Comparison of ENCODE assay signal across 10 cellular contexts in genomic region chr10:24958701-24959392, GRCh38. TPM values are rescaled to one million over a fixed set of nuclear protein-coding genes. Genes with fewer than 3 reads are reported as not detected.
DNase-seq lines count a peak whose midpoint lies in the region; ATAC-seq, FAIRE-seq and TF ChIP-seq lines count a peak whose summit lies in the region.
"Had no signal": no experiment of that assay in that cellular context is flagged by ENCODE, and none has a peak within 500 bp of the region (broad histone marks: within the 10 kb centered on the region; RNA-seq: fewer than 3 reads in every experiment).

No MANE protein-coding gene starts in this region.

- H3K79me2 ChIP-seq in endothelial cell of umbilical vein (ENCODE audit: control insufficient read depth, insufficient read depth, low read length) = no peaks in the 10 kb centered on the region

- peak overlapping the region; percentile 82 for H2AFZ ChIP-seq in endothelial cell of umbilical vein (ENCODE audit: low read depth, low read length)

- H3K27me3 ChIP-seq in endothelial cell of umbilical vein (ENCODE audit: control insufficient read depth in 2 of 2, insufficient read depth in 2 of 2, low read length in 2 of 2) (no peaks in the 10 kb centered on the region), testis (no peaks in the 10 kb centered on the region)
- H3K27me3 ChIP-seq: ovary had no signal

- TF ChIP-seq CTCF in endothelial cell of umbilical vein (IDR thresholded peaks at IDR 0.05; ENCODE audit: extremely low read depth in 1 of 2, insufficient read depth in 1 of 2, low read depth in 1 of 2, low read length in 2 of 2) (no peak), testis (IDR thresholded peaks at IDR 0.05) (no peak)
- no peak for TF ChIP-seq CTCF in activated CD8-positive, alpha-beta T cell treated with anti-CD3 and anti-CD28 coated beads for 36 hours (IDR thresholded peaks at IDR 0.05)

- dilution Hi-C loops in endothelial cell of umbilical vein (cut with MboI; ENCODE audit: extremely low pct_ligation_motif_present, low sequenced_read_pairs) = no loop called here

- WGBS in testis, 2 donors = 30 to 48% methylated on average over 6 of the region's 6 CpGs

- no peaks in the 10 kb centered on the region for H3K27me3 Mint-ChIP-seq in activated CD8-positive, alpha-beta T cell treated with anti-CD3 and anti-CD28 coated beads for 36 hours
- H3K27me3 Mint-ChIP-seq in activated CD4-positive, alpha-beta T cell treated with anti-CD3 and anti-CD28 coated beads, Interleukin-2, amount 10 ng/mL, durations not matched to agents 24 days and 14 days = peaks cover 9% of the 10 kb centered on the region

- no peaks in the 10 kb centered on the region for H3K36me3 Mint-ChIP-seq in activated CD8-positive, alpha-beta T cell treated with anti-CD3 and anti-CD28 coated beads for 36 hours (ENCODE audit: low read depth)
- H3K36me3 Mint-ChIP-seq in activated CD4-positive, alpha-beta T cell treated with anti-CD3 and anti-CD28 coated beads, Interleukin-2, amount 10 ng/mL, durations not matched to agents 24 days and 14 days (ENCODE audit: low read depth) = no peaks in the 10 kb centered on the region

- DNase-seq in OCI-M1 (lab: John Stamatoyannopoulos, UW) (peak; percentile 19), endothelial cell of umbilical vein (ENCODE audit: low read depth, low spot score) (peak; percentile 76), midbrain (lab: John Stamatoyannopoulos, UW) (peak; percentile 84), testis (peak; percentile 63)
- DNase-seq in activated CD8-positive, alpha-beta T cell treated with anti-CD3 and anti-CD28 coated beads for 36 hours = no peak
- no peak for DNase-seq in activated CD4-positive, alpha-beta T cell treated with anti-CD3 and anti-CD28 coated beads, Interleukin-2, amount 10 ng/mL, durations not matched to agents 24 days and 14 days
- DNase-seq: NCI-H1417 had no signal

- ATAC-seq in HG02840 (IDR thresholded peaks at IDR 0.05; ENCODE audit: low FRiP score, unreplicated experiment) (no peak), GM19467 (IDR thresholded peaks at IDR 0.05; ENCODE audit: unreplicated experiment) (no peak)
- ATAC-seq in activated CD8-positive, alpha-beta T cell treated with anti-CD3 and anti-CD28 coated beads for 36 hours = no peak

- H3K4me1 ChIP-seq in endothelial cell of umbilical vein (ENCODE audit: control insufficient read depth, extremely low read depth, insufficient read depth, low read length) (peaks cover 17% of the 10 kb centered on the region), testis (peaks cover 11% of the 10 kb centered on the region)

- BruUV-seq in endothelial cell of umbilical vein (replicated peaks; lab: Mats Ljungman, UMichigan) = no TSS peak

- no peak overlapping the region for H3K27ac Mint-ChIP-seq in activated CD8-positive, alpha-beta T cell treated with anti-CD3 and anti-CD28 coated beads for 36 hours
- no peak overlapping the region for H3K27ac Mint-ChIP-seq in activated CD4-positive, alpha-beta T cell treated with anti-CD3 and anti-CD28 coated beads, Interleukin-2, amount 10 ng/mL, durations not matched to agents 24 days and 14 days

- H3K9me3 ChIP-seq in endothelial cell of umbilical vein (replicated peaks; ENCODE audit: control insufficient read depth, insufficient read depth, low read length) = no peaks in the 10 kb centered on the region
- no peaks in the 10 kb centered on the region for H3K9me3 ChIP-seq in testis
- H3K9me3 ChIP-seq: ovary had no signal

- H3K9ac ChIP-seq in endothelial cell of umbilical vein (replicated peaks; ENCODE audit: extremely low read depth, insufficient read depth, low read length) = peak overlapping the region; percentile 28

- CTCF ChIA-PET in endothelial cell of umbilical vein (lab: Charles Lee) = interaction anchor here (0.6 to 1.5 kb wide), 6 partner anchors 11 to 344 kb away, joined by 3 to 7 read pairs (median 3); no protein-coding TSS in a partner anchor
- CTCF ChIA-PET in activated CD8-positive, alpha-beta T cell treated with anti-CD3 and anti-CD28 coated beads for 36 hours (lab: Charles Lee) = no interaction called here

- FAIRE-seq in endothelial cell of umbilical vein (lab: Jason Lieb, UNC) = peak; percentile 67

- H3K4me3 Mint-ChIP-seq in activated CD8-positive, alpha-beta T cell treated with anti-CD3 and anti-CD28 coated beads for 36 hours = no peak overlapping the region
- H3K4me3 Mint-ChIP-seq in activated CD4-positive, alpha-beta T cell treated with anti-CD3 and anti-CD28 coated beads, Interleukin-2, amount 10 ng/mL, durations not matched to agents 24 days and 14 days = no peak overlapping the region

- no peaks in the 10 kb centered on the region for H3K9me1 ChIP-seq in endothelial cell of umbilical vein (replicated peaks; ENCODE audit: control insufficient read depth, extremely low read depth, insufficient read depth, low read length)

- POLR2A ChIA-PET in endothelial cell of umbilical vein (lab: Charles Lee) = interaction anchor here (0.9 kb wide), 1 partner anchor 13 kb away, joined by 3 read pairs; no protein-coding TSS in a partner anchor
- POLR2A ChIA-PET in activated CD8-positive, alpha-beta T cell treated with anti-CD3 and anti-CD28 coated beads for 36 hours (lab: Charles Lee) = interaction anchor here (0.6 kb wide), 1 partner anchor 35 kb away, joined by 3 read pairs; no protein-coding TSS in a partner anchor

- H3K9me3 Mint-ChIP-seq in activated CD8-positive, alpha-beta T cell treated with anti-CD3 and anti-CD28 coated beads for 36 hours = no peaks in the 10 kb centered on the region
- no peaks in the 10 kb centered on the region for H3K9me3 Mint-ChIP-seq in activated CD4-positive, alpha-beta T cell treated with anti-CD3 and anti-CD28 coated beads, Interleukin-2, amount 10 ng/mL, durations not matched to agents 24 days and 14 days

- H3K36me3 ChIP-seq in endothelial cell of umbilical vein (ENCODE audit: control insufficient read depth in 2 of 2, extremely low read depth in 1 of 2, insufficient read depth in 2 of 2, low read length in 2 of 2) (no peaks in the 10 kb centered on the region), testis (ENCODE audit: low read depth, missing control alignments) (no peaks in the 10 kb centered on the region)
- H3K36me3 ChIP-seq: ovary had no signal

- TF ChIP-seq POLR2A in endothelial cell of umbilical vein (IDR thresholded peaks at IDR 0.05; ENCODE audit: low read depth, low read length) (no peak), testis (IDR thresholded peaks at IDR 0.05) (no peak)

- H3K27ac ChIP-seq in endothelial cell of umbilical vein (ENCODE audit: insufficient read depth, low read depth, low read length) (peak overlapping the region; percentile 68), testis (peak overlapping the region in 1 of 2 donors; percentile 14)

- no peaks in the 10 kb centered on the region for H4K20me1 ChIP-seq in endothelial cell of umbilical vein (replicated peaks; ENCODE audit: control insufficient read depth, extremely low read depth, insufficient read depth, low read length)

- H3K4me3 ChIP-seq in endothelial cell of umbilical vein (replicated peaks in 1 of 3; ENCODE audit: insufficient read depth in 1 of 3, low read depth in 1 of 3, low read length in 3 of 3) (no peak overlapping the region), testis (no peak overlapping the region)
- H3K4me3 ChIP-seq: ovary had no signal

- H3K4me1 Mint-ChIP-seq in activated CD8-positive, alpha-beta T cell treated with anti-CD3 and anti-CD28 coated beads for 36 hours (ENCODE audit: low read depth) = no peaks in the 10 kb centered on the region
- peaks cover 2% of the 10 kb centered on the region for H3K4me1 Mint-ChIP-seq in activated CD4-positive, alpha-beta T cell treated with anti-CD3 and anti-CD28 coated beads, Interleukin-2, amount 10 ng/mL, durations not matched to agents 24 days and 14 days

- peak overlapping the region; percentile 54 for H3K4me2 ChIP-seq in endothelial cell of umbilical vein (ENCODE audit: insufficient read depth, low read length)

- intact Hi-C loops in endothelial cell of umbilical vein (cut with micrococcal nuclease) = loop anchor here (1.0 kb wide), 1 partner anchor 122 kb away; no protein-coding TSS in a partner anchor
- intact Hi-C loops in testis (cut with DNase I; ENCODE audit: low total_unique reads) = no loop called here
- intact Hi-C loops in activated CD8-positive, alpha-beta T cell treated with anti-CD3 and anti-CD28 coated beads for 36 hours (cut with micrococcal nuclease) = no loop called here
- intact Hi-C loops in activated CD4-positive, alpha-beta T cell treated with anti-CD3 and anti-CD28 coated beads, Interleukin-2, amount 10 ng/mL, durations not matched to agents 24 days and 14 days (cut with micrococcal nuclease) = loop anchor here (10.0 kb wide), 1 partner anchor 106 kb away; no protein-coding TSS in a partner anchor

RNA-seq across cellular contexts. Expression of gene PRTFDC1, which starts 6.4 kb away (rescaled TPM):
- total RNA-seq in endothelial cell of umbilical vein (24.2 and 27.0 TPM in 2 replicates), testis (1 to 10 TPM; 1.2 to 2.7 TPM)
- polyA plus RNA-seq in endothelial cell of umbilical vein (12.7 and 22.0 TPM in 2 replicates), testis (ENCODE audit: insufficient read depth, low read depth, low replicate concordance) (3.5 TPM)
- 18.6 and 25.6 TPM in 2 replicates for polyA plus RNA-seq in endothelial cell of umbilical vein (2011; cell fraction: cytosol; rRNA removed)
- 14.6 and 26.8 TPM in 2 replicates for polyA plus RNA-seq in endothelial cell of umbilical vein (2011; cell fraction: nucleus; rRNA removed)
- 20.5 and 20.7 TPM in 2 replicates for polyA plus RNA-seq in endothelial cell of umbilical vein (2012)
- polyA minus RNA-seq in endothelial cell of umbilical vein = 15.0 and 18.9 TPM in 2 replicates
- polyA minus RNA-seq in endothelial cell of umbilical vein (2011; cell fraction: cytosol; rRNA and poly(A)+ RNA removed) = 2.2 TPM
- 5.6 and 7.4 TPM in 2 replicates for polyA minus RNA-seq in endothelial cell of umbilical vein (2011; cell fraction: nucleus; rRNA and poly(A)+ RNA removed)
- 1 to 10 TPM; 2.2 to 2.7 TPM for total RNA-seq in activated CD8-positive, alpha-beta T cell treated with anti-CD3 and anti-CD28 coated beads for 36 hours
- 0.21 and 0.50 TPM in 2 replicates for total RNA-seq in activated CD4-positive, alpha-beta T cell treated with anti-CD3 and anti-CD28 coated beads, Interleukin-2, amount 10 ng/mL, durations not matched to agents 24 days and 14 days

RNA-seq across cellular contexts. Expression of gene ENKUR, which starts 57.1 kb away (rescaled TPM):
- 0.30 and 0.35 TPM in 2 replicates for total RNA-seq in endothelial cell of umbilical vein
- 0.07 and 0.13 TPM in 2 replicates for polyA plus RNA-seq in endothelial cell of umbilical vein
- polyA plus RNA-seq in endothelial cell of umbilical vein (2011; cell fraction: cytosol; rRNA removed) = 0.04 and 0.06 TPM in 2 replicates
- polyA plus RNA-seq in endothelial cell of umbilical vein (2011; cell fraction: nucleus; rRNA removed) = 0.04 and 0.25 TPM in 2 replicates
- 0.13 and 0.16 TPM in 2 replicates for polyA plus RNA-seq in endothelial cell of umbilical vein (2012)
- polyA minus RNA-seq in endothelial cell of umbilical vein = 0.21 TPM in 1 of 2 replicates, not detected in the other
- polyA minus RNA-seq in endothelial cell of umbilical vein (2011; cell fraction: cytosol; rRNA and poly(A)+ RNA removed) = not detected
- polyA minus RNA-seq in endothelial cell of umbilical vein (2011; cell fraction: nucleus; rRNA and poly(A)+ RNA removed) = 0.14 TPM in 1 of 2 replicates, not detected in the other
- total RNA-seq in testis = 1 to 10 TPM; 2.2 to 2.5 TPM
- 6.2 TPM for polyA plus RNA-seq in testis (ENCODE audit: insufficient read depth, low read depth, low replicate concordance)
- not detected for total RNA-seq in activated CD8-positive, alpha-beta T cell treated with anti-CD3 and anti-CD28 coated beads for 36 hours
- not detected in 2 replicates for total RNA-seq in activated CD4-positive, alpha-beta T cell treated with anti-CD3 and anti-CD28 coated beads, Interleukin-2, amount 10 ng/mL, durations not matched to agents 24 days and 14 days

RNA-seq across cellular contexts. Expression of gene THNSL1, which starts 57.6 kb away (rescaled TPM):
- total RNA-seq in endothelial cell of umbilical vein (1.9 and 2.1 TPM in 2 replicates), testis (1 to 10 TPM; 6.7 to 9.6 TPM)
- polyA plus RNA-seq in endothelial cell of umbilical vein (0.38 and 0.52 TPM in 2 replicates), testis (ENCODE audit: insufficient read depth, low read depth, low replicate concordance) (9.6 TPM)
- 0.74 and 0.80 TPM in 2 replicates for polyA plus RNA-seq in endothelial cell of umbilical vein (2011; cell fraction: cytosol; rRNA removed)
- 0.52 and 0.58 TPM in 2 replicates for polyA plus RNA-seq in endothelial cell of umbilical vein (2011; cell fraction: nucleus; rRNA removed)
- 2.5 and 2.8 TPM in 2 replicates for polyA plus RNA-seq in endothelial cell of umbilical vein (2012)
- 0.75 and 0.79 TPM in 2 replicates for polyA minus RNA-seq in endothelial cell of umbilical vein
- 0.72 TPM for polyA minus RNA-seq in endothelial cell of umbilical vein (2011; cell fraction: cytosol; rRNA and poly(A)+ RNA removed)
- 0.38 TPM in 2 replicates for polyA minus RNA-seq in endothelial cell of umbilical vein (2011; cell fraction: nucleus; rRNA and poly(A)+ RNA removed)
- 10 to 100 TPM in 1 of 2 experiments, 1 to 10 TPM in 1; 9.9 to 10.0 TPM for total RNA-seq in activated CD8-positive, alpha-beta T cell treated with anti-CD3 and anti-CD28 coated beads for 36 hours
- 3.6 and 4.2 TPM in 2 replicates for total RNA-seq in activated CD4-positive, alpha-beta T cell treated with anti-CD3 and anti-CD28 coated beads, Interleukin-2, amount 10 ng/mL, durations not matched to agents 24 days and 14 days

Comparison
In these comparisons a context has a peak if more than half of its experiments do, and no peak if none do; other contexts are left out.
1. DNase-seq: peak in OCI-M1 (single experiment), endothelial cell of umbilical vein (single experiment), midbrain (single experiment) and testis (single experiment); none in activated CD8-positive, alpha-beta T cell treated with anti-CD3 and anti-CD28 coated beads for 36 hours (single experiment) and activated CD4-positive, alpha-beta T cell treated with anti-CD3 and anti-CD28 coated beads, Interleukin-2, amount 10 ng/mL, durations not matched to agents 24 days and 14 days (single experiment).
2. intact Hi-C loops: an anchor here in endothelial cell of umbilical vein (1.0 kb wide) and activated CD4-positive, alpha-beta T cell treated with anti-CD3 and anti-CD28 coated beads, Interleukin-2, amount 10 ng/mL, durations not matched to agents 24 days and 14 days (10.0 kb wide); none called in testis and activated CD8-positive, alpha-beta T cell treated with anti-CD3 and anti-CD28 coated beads for 36 hours.